Comparison of ENCODE assay signal across 19 cellular contexts in genomic region chr6:31116661-31117385, GRCh38. TPM values are rescaled to one million over a fixed set of nuclear protein-coding genes. Genes with fewer than 3 reads are reported as not detected.
DNase-seq lines count a peak whose midpoint lies in the region; ATAC-seq, FAIRE-seq and TF ChIP-seq lines count a peak whose summit lies in the region.
"Had no signal": no experiment of that assay in that cellular context is flagged by ENCODE, and none has a peak within 500 bp of the region (broad histone marks: within the 10 kb centered on the region; RNA-seq: fewer than 3 reads in every experiment).

No MANE protein-coding gene starts in this region.

- BruUV-seq in Panc1 (replicated peaks; lab: Mats Ljungman, UMichigan): no TSS peak

- H3K27ac Mint-ChIP-seq in CD4-positive, alpha-beta memory T cell: peak overlapping the region in 1 of 7 donors; percentile 25
- H3K27ac Mint-ChIP-seq: activated T-helper 17 cell treated with anti-CD3 and anti-CD28 coated beads, Interleukin-2, amount 50 U/mL, for 72 hours had no signal

- H3K4me2 ChIP-seq in mesenchymal stem cell (ENCODE audit: low read length, poor library complexity, severe bottlenecking): no peak overlapping the region
- H3K4me2 ChIP-seq: KMS-11 had no signal

- no peak overlapping the region for H3K4me3 Mint-ChIP-seq in CD4-positive, alpha-beta memory T cell
- H3K4me3 Mint-ChIP-seq: activated T-helper 17 cell treated with anti-CD3 and anti-CD28 coated beads, Interleukin-2, amount 50 U/mL, for 72 hours; CD4-positive, CD25-positive, alpha-beta regulatory T cell had no signal

- no peak overlapping the region for H4K91ac ChIP-seq in mesenchymal stem cell (ENCODE audit: low read length)

- 0 out of 2 replicates have a peak overlapping the region, but pooled peaks have one; percentile 53 for H3K27ac ChIP-seq in Panc1 (ENCODE audit: low read length)
- H3K27ac ChIP-seq in mesenchymal stem cell (ENCODE audit: low read length, poor library complexity, severe bottlenecking): no peak overlapping the region
- H3K27ac ChIP-seq in thoracic aorta: no peak overlapping the region
- no peak overlapping the region for H3K27ac ChIP-seq in CD4-positive, alpha-beta memory T cell (ENCODE audit: low read depth, low read length)
- H3K27ac ChIP-seq: KMS-11, prostate gland had no signal

- WGBS in mesenchymal stem cell: 94% methylated on average over 18 of the region's 19 CpGs

- no peak overlapping the region for H3K4ac ChIP-seq in mesenchymal stem cell (ENCODE audit: low read depth in 1 of 2, low read length in 2 of 2)

- peaks cover 0 to 1% of the 10 kb centered on the region in 2 donors for H3K27me3 Mint-ChIP-seq in CD4-positive, alpha-beta memory T cell

- TF ChIP-seq CTCF in Panc1 (IDR thresholded peaks at IDR 0.05): no peak
- no peak for TF ChIP-seq CTCF in fibroblast of mammary gland (conservative IDR thresholded peaks at IDR 0.05; ENCODE audit: control insufficient read depth, insufficient read depth, low read depth, low read length)
- no peak for TF ChIP-seq CTCF in thoracic aorta (IDR thresholded peaks at IDR 0.05)

- peak overlapping the region in 1 of 2 experiments; percentile 21 for H2BK12ac ChIP-seq in mesenchymal stem cell (ENCODE audit: low read length in 2 of 2)

- POLR2A ChIA-PET in Panc1 (lab: Charles Lee): no interaction called here
- POLR2A ChIA-PET in CD4-positive, alpha-beta memory T cell (lab: Charles Lee; ENCODE audit: partially characterized antibody): interaction anchor here (2.1 kb wide), 1 partner anchor 24 kb away, joined by 11 read pairs; no protein-coding TSS in a partner anchor

- peaks cover 0 to 2% (median 0%) of the 10 kb centered on the region in 8 donors for H3K9me3 Mint-ChIP-seq in CD4-positive, alpha-beta memory T cell
- H3K9me3 Mint-ChIP-seq: activated T-helper 17 cell treated with anti-CD3 and anti-CD28 coated beads, Interleukin-2, amount 50 U/mL, for 72 hours; CD4-positive, CD25-positive, alpha-beta regulatory T cell had no signal

- CTCF ChIA-PET in Panc1 (lab: Charles Lee): interaction anchor here (1.1 to 1.2 kb wide), 2 partner anchors 12 to 30 kb away, joined by 4 read pairs; no protein-coding TSS in a partner anchor
- CTCF ChIA-PET in CD4-positive, alpha-beta memory T cell (lab: Charles Lee; ENCODE audit: partially characterized antibody): interaction anchor here (0.8 to 7.5 kb wide), 5 partner anchors 11 to 57 kb away, joined by 3 to 62 read pairs (median 40); no protein-coding TSS in a partner anchor

- DNase-seq in Panc1 (ENCODE audit: low read depth, low spot score): no peak
- DNase-seq in fibroblast of mammary gland (ENCODE audit: low read depth): peak; percentile 38
- no peak for DNase-seq in mesenchymal stem cell
- DNase-seq in thoracic aorta (ENCODE audit: low spot score): no peak
- no peak for DNase-seq in activated gamma-delta T cell treated with Interleukin-2 at 50 U/mL for 16 hours
- DNase-seq in CD4-positive, alpha-beta memory T cell: no peak
- no peak for DNase-seq in RCC 7860 (ENCODE audit: low spot score)
- DNase-seq: activated CD4-positive, alpha-beta T cell treated with anti-CD3 and anti-CD28 coated beads, Interleukin-2, amount 50 U/mL, for 4 hours; CD4-positive, CD25-positive, alpha-beta regulatory T cell; NCI-H1694; NCI-H526 treated with DMSO at 0.1 percent for 48 hours; SHP77 treated with DMSO at 0.1 percent for 48 hours; stimulated activated CD4-positive, alpha-beta T cell treated with anti-CD3 and anti-CD28 coated beads, Interleukin-4, amount 100 ng/mL, for 1 hour; T1000 had no signal

- H3K4me3 ChIP-seq in Panc1 (ENCODE audit: low read depth in 2 of 2, low read length in 2 of 2) (peak overlapping the region; percentile 7 to 37), fibroblast of mammary gland (ENCODE audit: control insufficient read depth, low read depth, low read length) (no peak overlapping the region), mesenchymal stem cell (ENCODE audit: insufficient read depth in 1 of 2, low read depth in 1 of 2, low read length in 2 of 2) (peak overlapping the region in 1 of 2 experiments; percentile 74), thoracic aorta (peak overlapping the region; percentile 24)
- no peak overlapping the region for H3K4me3 ChIP-seq in CD4-positive, alpha-beta memory T cell (ENCODE audit: low read length in 2 of 2)
- H3K4me3 ChIP-seq: prostate gland had no signal

- FAIRE-seq in RCC 7860 (lab: Jason Lieb, UNC): no peak
- FAIRE-seq: frontal cortex had no signal

- H2BK15ac ChIP-seq in mesenchymal stem cell (ENCODE audit: low read depth, poor library complexity, severe bottlenecking): peak overlapping the region; percentile 44

- peak overlapping the region; percentile 18 for H2AK5ac ChIP-seq in mesenchymal stem cell (ENCODE audit: low read length, severe bottlenecking)

- H3K9me3 ChIP-seq in Panc1 (ENCODE audit: control insufficient read depth, insufficient read depth, low read depth, low read length): no peaks in the 10 kb centered on the region
- no peaks in the 10 kb centered on the region for H3K9me3 ChIP-seq in mesenchymal stem cell (ENCODE audit: control insufficient read depth, low read length)
- no peaks in the 10 kb centered on the region for H3K9me3 ChIP-seq in thoracic aorta
- H3K9me3 ChIP-seq in CD4-positive, alpha-beta memory T cell (ENCODE audit: control insufficient read depth in 1 of 2, low read length in 2 of 2): no peaks in the 10 kb centered on the region
- H3K9me3 ChIP-seq: prostate gland had no signal

- H2BK5ac ChIP-seq in mesenchymal stem cell (ENCODE audit: low read depth, low read length, poor library complexity, severe bottlenecking): no peak overlapping the region

- peaks cover 2 to 8% (median 5%) of the 10 kb centered on the region in 4 donors for H3K4me1 Mint-ChIP-seq in CD4-positive, alpha-beta memory T cell

- H3K14ac ChIP-seq in mesenchymal stem cell (ENCODE audit: low read length in 2 of 2): no peak overlapping the region

- no peak overlapping the region for H4K8ac ChIP-seq in mesenchymal stem cell (ENCODE audit: low read length)

- no peak overlapping the region for H2BK120ac ChIP-seq in mesenchymal stem cell (ENCODE audit: low read depth, low read length)

- H3K36me3 Mint-ChIP-seq in CD4-positive, alpha-beta memory T cell: no peaks in the 10 kb centered on the region
- H3K36me3 Mint-ChIP-seq: CD4-positive, CD25-positive, alpha-beta regulatory T cell had no signal

- H3K18ac ChIP-seq in mesenchymal stem cell (ENCODE audit: low read depth in 1 of 2, low read length in 2 of 2): no peak overlapping the region

- peaks cover 22% of the 10 kb centered on the region for H3K79me1 ChIP-seq in mesenchymal stem cell (replicated peaks; ENCODE audit: low read length, poor library complexity, severe bottlenecking)

- H3K27me3 ChIP-seq in Panc1 (ENCODE audit: control insufficient read depth, insufficient read depth, low read length): no peaks in the 10 kb centered on the region
- peaks cover 0 to under 1% of the 10 kb centered on the region in 2 experiments for H3K27me3 ChIP-seq in mesenchymal stem cell (ENCODE audit: control insufficient read depth in 1 of 2, insufficient read depth in 1 of 2, low read length in 2 of 2)
- no peaks in the 10 kb centered on the region for H3K27me3 ChIP-seq in thoracic aorta (replicated peaks; ENCODE audit: insufficient read depth)
- H3K27me3 ChIP-seq in CD4-positive, alpha-beta memory T cell (ENCODE audit: insufficient read depth, low read length): no peaks in the 10 kb centered on the region

- no peak overlapping the region for H2AFZ ChIP-seq in mesenchymal stem cell (ENCODE audit: low read depth, low read length)

- no peak overlapping the region for H3K23ac ChIP-seq in mesenchymal stem cell (ENCODE audit: low read length in 2 of 2)

- in situ Hi-C loops in Panc1 (cut with HindIII; ENCODE audit: low pct_unique_long_range_greater_than_20kb, low sequenced_read_pairs): no loop called here

- ATAC-seq in Panc1 (peak; percentile 59), thoracic aorta (ENCODE audit: insufficient number of reproducible peaks, low FRiP score, low read depth) (no peak), GM21529 (IDR thresholded peaks at IDR 0.05; ENCODE audit: unreplicated experiment) (no peak)
- ATAC-seq: activated T-helper 17 cell treated with anti-CD3 and anti-CD28 coated beads, Interleukin-2, amount 50 U/mL, for 72 hours had no signal

- intact Hi-C loops in Panc1 (cut with micrococcal nuclease; ENCODE audit: unreplicated experiment): no loop called here
- intact Hi-C loops in CD4-positive, alpha-beta memory T cell (cut with micrococcal nuclease): no loop called here

- H3K9ac ChIP-seq in mesenchymal stem cell (ENCODE audit: low read length): peak overlapping the region; percentile 68
- H3K9ac ChIP-seq: KMS-11 had no signal

- H3K4me1 ChIP-seq in Panc1 (ENCODE audit: control insufficient read depth, insufficient read depth, low read length): peaks cover 19% of the 10 kb centered on the region
- peaks cover 23% of the 10 kb centered on the region for H3K4me1 ChIP-seq in mesenchymal stem cell (ENCODE audit: control insufficient read depth, insufficient read depth, low read depth, low read length)
- H3K4me1 ChIP-seq in thoracic aorta (ENCODE audit: control insufficient read depth in 1 of 2, low read depth in 2 of 2): peaks cover 6 to 37% of the 10 kb centered on the region in 2 donors
- peaks cover 5% of the 10 kb centered on the region for H3K4me1 ChIP-seq in CD4-positive, alpha-beta memory T cell (ENCODE audit: insufficient read depth, low read length)

- H3K36me3 ChIP-seq in Panc1 (ENCODE audit: control insufficient read depth, insufficient read depth, low read length) (no peaks in the 10 kb centered on the region), mesenchymal stem cell (ENCODE audit: control insufficient read depth in 1 of 2, insufficient read depth in 2 of 2, low read depth in 1 of 2, low read length in 2 of 2) (peaks cover 0 to 12% of the 10 kb centered on the region in 2 experiments), thoracic aorta (no peaks in the 10 kb centered on the region)
- H3K36me3 ChIP-seq in CD4-positive, alpha-beta memory T cell (ENCODE audit: insufficient read depth, low read length): no peaks in the 10 kb centered on the region
- H3K36me3 ChIP-seq: prostate gland had no signal

RNA-seq across cellular contexts. Expression of gene PSORS1C1, which starts 2.2 kb away (rescaled TPM):
- total RNA-seq in Panc1 (2021; ENCODE audit: unreplicated experiment) (2.9 TPM), thoracic aorta (1 to 10 TPM; 3.7 to 6.8 TPM)
- polyA plus RNA-seq in Panc1 (2012; ENCODE audit: insufficient read length): 2.3 TPM
- 0.40 TPM for polyA plus RNA-seq in mesenchymal stem cell (2013, experiment 1 of 2)
- polyA plus RNA-seq in mesenchymal stem cell (2013, experiment 2 of 2): 0.68 TPM
- total RNA-seq in CD4-positive, alpha-beta memory T cell: not detected
- polyA plus RNA-seq in CD4-positive, alpha-beta memory T cell: under 1 TPM in 1 of 2 donors, not detected in 1; 0.60 TPM
- total RNA-seq: activated T-helper 17 cell treated with anti-CD3 and anti-CD28 coated beads, Interleukin-2, amount 50 U/mL, for 72 hours; CD4-positive, CD25-positive, alpha-beta regulatory T cell; frontal cortex had no signal
- polyA plus RNA-seq: CD4-positive, CD25-positive, alpha-beta regulatory T cell had no signal

RNA-seq across cellular contexts. Expression of gene CDSN, which starts 3.4 kb away (rescaled TPM):
- total RNA-seq in Panc1 (2021; ENCODE audit: unreplicated experiment) (not detected), thoracic aorta (1 to 10 TPM in 1 of 2 donors, under 1 TPM in 1; 0.28 to 1.6 TPM)
- not detected for polyA plus RNA-seq in Panc1 (2012; ENCODE audit: insufficient read length)
- not detected for polyA plus RNA-seq in mesenchymal stem cell (2013, experiment 1 of 2)
- not detected for polyA plus RNA-seq in mesenchymal stem cell (2013, experiment 2 of 2)
- not detected for total RNA-seq in CD4-positive, alpha-beta memory T cell
- polyA plus RNA-seq in CD4-positive, alpha-beta memory T cell: not detected
- total RNA-seq: activated T-helper 17 cell treated with anti-CD3 and anti-CD28 coated beads, Interleukin-2, amount 50 U/mL, for 72 hours; CD4-positive, CD25-positive, alpha-beta regulatory T cell; frontal cortex had no signal
- polyA plus RNA-seq: CD4-positive, CD25-positive, alpha-beta regulatory T cell had no signal

RNA-seq across cellular contexts. Expression of gene C6orf15, which starts 4.4 kb away (rescaled TPM):
- total RNA-seq in Panc1 (2021; ENCODE audit: unreplicated experiment) (not detected), thoracic aorta (not detected)
- not detected for polyA plus RNA-seq in Panc1 (2012; ENCODE audit: insufficient read length)
- not detected for polyA plus RNA-seq in mesenchymal stem cell (2013, experiment 1 of 2)
- not detected for polyA plus RNA-seq in mesenchymal stem cell (2013, experiment 2 of 2)
- total RNA-seq in CD4-positive, alpha-beta memory T cell: not detected
- not detected for polyA plus RNA-seq in CD4-positive, alpha-beta memory T cell
- total RNA-seq: activated T-helper 17 cell treated with anti-CD3 and anti-CD28 coated beads, Interleukin-2, amount 50 U/mL, for 72 hours; CD4-positive, CD25-positive, alpha-beta regulatory T cell; frontal cortex had no signal
- polyA plus RNA-seq: CD4-positive, CD25-positive, alpha-beta regulatory T cell had no signal

RNA-seq across cellular contexts. Expression of gene PSORS1C2, which starts 22.0 kb away (rescaled TPM):
- total RNA-seq in Panc1 (2021; ENCODE audit: unreplicated experiment) (not detected), thoracic aorta (not detected)
- 0.19 TPM for polyA plus RNA-seq in Panc1 (2012; ENCODE audit: insufficient read length)
- not detected for polyA plus RNA-seq in mesenchymal stem cell (2013, experiment 1 of 2)
- polyA plus RNA-seq in mesenchymal stem cell (2013, experiment 2 of 2): not detected
- total RNA-seq in CD4-positive, alpha-beta memory T cell: not detected
- polyA plus RNA-seq in CD4-positive, alpha-beta memory T cell: not detected
- total RNA-seq: activated T-helper 17 cell treated with anti-CD3 and anti-CD28 coated beads, Interleukin-2, amount 50 U/mL, for 72 hours; CD4-positive, CD25-positive, alpha-beta regulatory T cell; frontal cortex; prostate gland had no signal
- polyA plus RNA-seq: CD4-positive, CD25-positive, alpha-beta regulatory T cell had no signal

RNA-seq across cellular contexts. Expression of gene CCHCR1, which starts 40.8 kb away (rescaled TPM):
- 37.1 TPM for total RNA-seq in Panc1 (2021; ENCODE audit: unreplicated experiment)
- 35.5 TPM for polyA plus RNA-seq in Panc1 (2012; ENCODE audit: insufficient read length)
- polyA plus RNA-seq in mesenchymal stem cell (2013, experiment 1 of 2): 4.9 TPM
- 4.5 TPM for polyA plus RNA-seq in mesenchymal stem cell (2013, experiment 2 of 2)
- total RNA-seq in thoracic aorta: 10 to 100 TPM; 11.1 to 31.6 TPM
- 10 to 100 TPM; 29.8 to 30.5 TPM for total RNA-seq in CD4-positive, alpha-beta memory T cell
- polyA plus RNA-seq in CD4-positive, alpha-beta memory T cell: 1 to 10 TPM; 3.4 to 8.0 TPM

Comparison
In these comparisons a context has a peak if more than half of its experiments do, and no peak if none do; other contexts are left out.
1. H3K4me3 ChIP-seq: peak in Panc1 (2 of 2) and thoracic aorta (single experiment); none in fibroblast of mammary gland (single experiment) and CD4-positive, alpha-beta memory T cell (0 of 2).